ENCODE assay signal across 16 cellular contexts in the genomic region with DNA sequence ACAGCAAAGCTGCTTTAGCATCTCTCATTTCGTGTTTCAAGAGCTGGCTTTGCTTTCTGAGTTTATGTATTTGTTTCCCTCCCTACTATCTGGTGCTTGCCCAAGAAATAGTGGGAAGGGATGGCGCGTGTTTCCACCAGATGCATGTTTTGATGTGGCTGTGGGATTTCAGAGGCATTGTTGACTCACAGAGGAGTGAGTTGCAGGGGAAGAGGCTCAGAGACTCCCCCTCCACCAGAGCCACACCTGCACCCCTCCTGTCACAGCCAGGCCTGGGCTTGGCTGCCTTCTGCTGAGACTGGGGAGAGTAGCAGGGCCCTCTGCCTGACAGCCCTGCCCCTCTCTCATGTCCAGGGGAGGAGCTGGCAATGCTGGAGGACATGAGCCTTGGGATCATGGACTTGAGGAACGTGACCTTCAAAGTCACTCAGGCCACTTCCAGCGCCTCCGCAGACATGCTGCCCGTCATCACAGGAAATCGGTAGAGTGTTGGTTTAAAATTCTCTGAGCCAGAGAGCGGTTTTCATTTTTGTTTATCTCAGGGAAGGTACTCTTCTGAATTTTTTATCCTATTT.
"Had no signal": no experiment of that assay in that cellular context is flagged by ENCODE, and none has a peak within 500 bp of the region (broad histone marks: within the 10 kb centered on the region; RNA-seq: fewer than 3 reads in every experiment).

No MANE protein-coding gene starts in this region.

- H3K27ac Mint-ChIP-seq: activated B cell treated with CpG ODN at 0.5 μM for 24 hours; activated CD4-positive, alpha-beta memory T cell treated with anti-CD3 and anti-CD28 coated beads for 36 hours had no signal

- H3K27ac ChIP-seq: prostate gland, SK-N-MC, spleen had no signal

- H3K4me1 Mint-ChIP-seq: activated B cell treated with CpG ODN at 0.5 μM for 24 hours had no signal

- H3K4me3 Mint-ChIP-seq: activated B cell treated with CpG ODN at 0.5 μM for 24 hours; activated CD4-positive, alpha-beta memory T cell treated with anti-CD3 and anti-CD28 coated beads for 36 hours; natural killer cell had no signal

- ATAC-seq: esophagus mucosa, natural killer cell, Right ventricle myocardium inferior, sciatic nerve had no signal

- H3K27me3 Mint-ChIP-seq: activated B cell treated with CpG ODN at 0.5 μM for 24 hours; activated CD4-positive, alpha-beta memory T cell treated with anti-CD3 and anti-CD28 coated beads for 36 hours had no signal

- H3K9me3 Mint-ChIP-seq: activated B cell treated with CpG ODN at 0.5 μM for 24 hours; activated CD4-positive, alpha-beta memory T cell treated with anti-CD3 and anti-CD28 coated beads for 36 hours; natural killer cell had no signal

- H3K4me3 ChIP-seq: lung, prostate gland, SK-N-MC, spleen had no signal

- H3K27me3 ChIP-seq: spleen had no signal

- H3K4me1 ChIP-seq: prostate gland had no signal

- DNase-seq: activated B cell treated with CpG ODN at 0.5 μM for 24 hours; activated CD4-positive, alpha-beta memory T cell treated with anti-CD3 and anti-CD28 coated beads for 36 hours; activated gamma-delta T cell treated with Interleukin-2 at 50 U/mL for 16 hours; aorta; kidney glomerular epithelial cell; natural killer cell; nucleus accumbens; spleen; stimulated activated CD4-positive, alpha-beta T cell treated with anti-CD3 and anti-CD28 coated beads, Interleukin-2, amount 100 ng/mL, for 24 hours; stimulated activated naive CD4-positive, alpha-beta T cell treated with Interleukin-2 at 50 U/mL for 16 hours had no signal

- H3K9me3 ChIP-seq: prostate gland, spleen had no signal
